Comparison of ENCODE assay signal across 1 cellular context in genomic region chr9:77808750-77809079, GRCh38.
TF ChIP-seq lines count a peak whose summit lies in the region.

No MANE protein-coding gene starts in this region.

TF ChIP-seq in IMR-90, 13 proteins besides CTCF, POLR2A, EP300 and RAD21 (continued from another document):
- no peak for TF ChIP-seq USF2 (IDR thresholded peaks at IDR 0.05; ENCODE audit: low read depth, low read length)
- no peak for TF ChIP-seq MAZ (IDR thresholded peaks at IDR 0.05; ENCODE audit: borderline replicate concordance, low read depth, low read length)
